In the genomic region with DNA sequence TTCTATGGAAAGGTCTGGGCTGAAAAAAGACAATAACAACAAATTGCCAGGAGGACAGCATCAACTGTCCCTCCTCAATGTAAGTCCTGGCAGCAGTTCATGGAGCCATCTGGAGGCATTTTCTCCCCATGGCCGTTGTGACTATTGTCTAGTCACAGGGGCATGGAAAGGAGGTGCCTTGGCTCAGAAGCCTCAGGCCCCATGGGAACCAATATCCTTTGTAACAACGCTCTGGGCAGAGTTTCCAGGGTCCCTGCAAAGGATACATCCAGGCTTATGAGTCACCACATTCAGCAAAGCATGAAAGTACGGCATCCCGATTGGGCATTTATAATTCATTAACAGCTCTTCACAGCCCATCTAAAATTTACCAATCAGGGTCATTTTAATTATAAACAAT, we compare ENCODE assay signal across 11 cellular contexts.
DNase-seq lines count a peak whose midpoint lies in the region; ATAC-seq and TF ChIP-seq lines count a peak whose summit lies in the region.
"Had no signal": no experiment of that assay in that cellular context is flagged by ENCODE, and none has a peak within 500 bp of the region (broad histone marks: within the 10 kb centered on the region; RNA-seq: fewer than 3 reads in every experiment).

No MANE protein-coding gene starts in this region.

- no peaks in the 10 kb centered on the region for H3K27me3 ChIP-seq in vagina

- no peak overlapping the region for H3K27ac ChIP-seq in vagina

- H3K9me3 ChIP-seq in vagina, result no peaks in the 10 kb centered on the region

- ATAC-seq in HG03097 (IDR thresholded peaks at IDR 0.05; ENCODE audit: low FRiP score, unreplicated experiment), result no peak

- no peak for TF ChIP-seq POLR2A in vagina (IDR thresholded peaks at IDR 0.05)

- TF ChIP-seq CTCF in HFF-Myc (IDR thresholded peaks at IDR 0.05; ENCODE audit: low read depth, low read length, missing control alignments) (no peak), vagina (IDR thresholded peaks at IDR 0.05) (no peak)

- DNase-seq in AG08395 (ENCODE audit: low spot score) (peak; percentile 68), HFF-Myc (ENCODE audit: extremely low read depth, low read depth) (peak; percentile 14), cerebellum (ENCODE audit: low spot score) (peak; percentile 86), left kidney (ENCODE audit: low read depth, low spot score) (peak; percentile 10), NCI-H524 (lab: John Stamatoyannopoulos, UW) (no peak), vagina (ENCODE audit: extremely low spot score in 2 of 2) (no peak)
- no peak for DNase-seq in activated CD4-positive, CD25-positive, alpha-beta regulatory T cell (lab: John Stamatoyannopoulos, UW)
- DNase-seq: activated T-cell treated with anti-CD3 and anti-CD28 coated beads for 4 hours, NCI-H510A, T-helper 1 cell had no signal

- H3K4me1 ChIP-seq in vagina, result peaks cover 2% of the 10 kb centered on the region

- peaks cover 0 to 5% of the 10 kb centered on the region in 2 donors for H3K36me3 ChIP-seq in vagina

- intact Hi-C loops in vagina (cut with DNase I), result no loop called here

- H3K4me3 ChIP-seq in HFF-Myc (replicated peaks; ENCODE audit: low read depth, low read length), result no peak overlapping the region
- H3K4me3 ChIP-seq in vagina, result no peak overlapping the region

Comparison
In these comparisons a context has a peak if more than half of its experiments do, and no peak if none do; other contexts are left out.
1. DNase-seq: peak in AG08395 (single experiment), HFF-Myc (single experiment), cerebellum (single experiment) and left kidney (single experiment); none in NCI-H524 (0 of 2), vagina (0 of 2) and activated CD4-positive, CD25-positive, alpha-beta regulatory T cell (0 of 4).